8 cellular contexts compared by ENCODE assay signal in the genomic region with DNA sequence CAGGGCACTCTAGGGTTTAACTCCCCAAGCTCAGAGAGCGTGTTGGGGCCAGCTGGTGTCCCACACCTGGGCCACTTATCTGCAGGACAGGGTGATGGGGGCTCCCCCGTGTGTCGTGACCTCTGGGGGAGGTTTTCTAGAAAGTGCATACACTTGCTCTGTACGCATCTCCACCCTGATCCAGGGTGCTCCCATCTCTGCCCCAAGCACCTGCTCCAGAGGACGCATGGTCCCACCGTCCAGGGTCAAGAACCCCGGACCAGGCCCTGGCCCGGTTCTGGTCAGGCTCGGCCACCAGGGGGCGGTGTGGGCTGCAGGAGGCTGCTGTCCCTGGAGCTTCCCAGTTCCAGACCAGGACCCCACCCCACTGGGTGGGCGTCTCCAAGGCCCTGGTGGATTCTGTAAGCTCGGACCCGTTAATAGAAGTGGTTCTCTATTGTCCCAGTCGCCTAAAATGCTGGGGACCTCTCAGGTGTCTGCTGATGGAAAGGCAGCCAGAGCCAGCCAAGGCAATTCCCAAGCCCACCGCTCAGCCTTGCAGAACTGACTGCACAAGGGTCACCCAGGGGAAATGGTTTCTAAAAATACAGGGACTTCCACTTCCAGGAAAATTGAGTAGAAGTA. TPM values are rescaled to one million over a fixed set of nuclear protein-coding genes. Genes with fewer than 3 reads are reported as not detected.
DNase-seq lines count a peak whose midpoint lies in the region; TF ChIP-seq lines count a peak whose summit lies in the region.

No MANE protein-coding gene starts in this region.

- H3K4me3 ChIP-seq in thyroid gland (replicated peaks in 1 of 3), result no peak overlapping the region

- peak; percentile 58 for DNase-seq in GM13976 (ENCODE audit: low spot score)
- peak; percentile 66 for DNase-seq in activated CD4-positive, CD25-positive, alpha-beta regulatory T cell treated with anti-CD3 and anti-CD28 coated beads, Interleukin-2, amount 50 U/mL, for 72 hours
- peak; percentile 39 for DNase-seq in dermis blood vessel endothelial cell
- DNase-seq in myocyte (ENCODE audit: low read depth), result peak; percentile 13
- peak; percentile 56 to 61 for DNase-seq in thyroid gland
- no peak for DNase-seq in medulla oblongata (ENCODE audit: extremely low spot score)
- no peak for DNase-seq in SW480 (ENCODE audit: low spot score)
- no peak for DNase-seq in amniotic stem cell (lab: John Stamatoyannopoulos, UW)

- in situ Hi-C loops in GM13976 (cut with MboI; ENCODE audit: low sequenced_read_pairs, unreplicated experiment), result no loop called here

- H3K9me3 ChIP-seq in thyroid gland, result no peaks in the 10 kb centered on the region

- H3K27ac ChIP-seq in thyroid gland, result no peak overlapping the region

- WGBS in thyroid gland, 2 donors, result 38 to 45% methylated on average over 9 to 12 of the region's 15 CpGs

- no peaks in the 10 kb centered on the region for H3K27me3 ChIP-seq in thyroid gland

- intact Hi-C loops in thyroid gland (cut with DNase I), result loop anchor here (2.0 kb wide), 1 partner anchor 37 kb away; no protein-coding TSS in a partner anchor

- H3K4me1 ChIP-seq in thyroid gland, result no peaks in the 10 kb centered on the region

- no peak for TF ChIP-seq POLR2A in thyroid gland (IDR thresholded peaks at IDR 0.05)

- TF ChIP-seq CTCF in GM13976 (IDR thresholded peaks at IDR 0.05; ENCODE audit: borderline replicate concordance, control extremely low read depth, extremely low read depth, insufficient read depth, missing control alignments), result peak; percentile 42
- peak; percentile 73 to 91 (median 80) for TF ChIP-seq CTCF in thyroid gland (IDR thresholded peaks at IDR 0.05)

- H3K36me3 ChIP-seq in thyroid gland, result no peaks in the 10 kb centered on the region

RNA-seq across cellular contexts. Expression of a gene that starts 34.7 kb away (rescaled TPM):
- 25.3 and 29.3 TPM in 2 replicates for total RNA-seq in dermis blood vessel endothelial cell
- 123 and 130 TPM in 2 replicates for total RNA-seq in myocyte
- 144 TPM for polyA plus RNA-seq in myocyte (2012)
- total RNA-seq in thyroid gland, result 100 to 1,000 TPM in 1 of 4 donors, 10 to 100 TPM in 3; 14.0 to 124 (median 27.3) TPM

RNA-seq across cellular contexts. Expression of a gene that starts 43.8 kb away (rescaled TPM):
- total RNA-seq in dermis blood vessel endothelial cell (5.3 and 5.4 TPM in 2 replicates), myocyte (51.2 and 67.7 TPM in 2 replicates), thyroid gland (1 to 10 TPM; 1.5 to 6.6 (median 3.1) TPM)
- polyA plus RNA-seq in myocyte (2012), result 32.1 TPM

Comparison
In these comparisons a context has a peak if more than half of its experiments do, and no peak if none do; other contexts are left out.
1. DNase-seq: peak in GM13976 (single experiment), activated CD4-positive, CD25-positive, alpha-beta regulatory T cell treated with anti-CD3 and anti-CD28 coated beads, Interleukin-2, amount 50 U/mL, for 72 hours (single experiment), dermis blood vessel endothelial cell (single experiment), myocyte (single experiment) and thyroid gland (2 of 2); none in medulla oblongata (single experiment), SW480 (single experiment) and amniotic stem cell (single experiment).